In genomic region chr20:23309781-23310180, GRCh38 we compare ENCODE assay signal across 27 cellular contexts.
"Had no signal": no experiment of that assay in that cellular context is flagged by ENCODE, and none has a peak within 500 bp of the region (broad histone marks: within the 10 kb centered on the region; RNA-seq: fewer than 3 reads in every experiment).

No MANE protein-coding gene starts in this region.

- H3K4me1 ChIP-seq: ascending aorta, breast epithelium, colonic mucosa had no signal

- H3K4me3 ChIP-seq: ascending aorta, breast epithelium, cardiac muscle cell, colonic mucosa had no signal

- H3K27ac ChIP-seq: ascending aorta, breast epithelium, cardiac muscle cell, colonic mucosa, epithelial cell of prostate, WERI-Rb-1 had no signal

- H3K27me3 ChIP-seq: ascending aorta, breast epithelium, cardiac muscle cell, colonic mucosa had no signal

- H3K9me3 ChIP-seq: ascending aorta, colonic mucosa had no signal

- DNase-seq: activated B cell treated with CpG ODN at 0.5 μM for 24 hours; activated CD4-positive, alpha-beta T cell treated with anti-CD3 and anti-CD28 coated beads for 48 hours; activated CD4-positive, alpha-beta T cell treated with anti-CD3 and anti-CD28 coated beads, Interleukin-2, amount 50 U/mL, for 1 hour; activated CD4-positive, alpha-beta T cell treated with anti-CD3 and anti-CD28 coated beads, Interleukin-2, amount 50 U/mL, for 48 hours; activated CD8-positive, alpha-beta memory T cell treated with anti-CD3 and anti-CD28 coated beads for 24 hours; activated CD8-positive, alpha-beta T cell treated with anti-CD3 and anti-CD28 coated beads for 36 hours; activated gamma-delta T cell; activated naive CD4-positive, alpha-beta T cell; activated naive CD4-positive, alpha-beta T cell treated with anti-CD3 and anti-CD28 coated beads, Interleukin-2, amount 10 ng/mL, durations not matched to agents 7 days and 5 days; activated naive CD8-positive, alpha-beta T cell treated with anti-CD3 and anti-CD28 coated beads, Interleukin-2, amount 10 ng/mL, durations not matched to agents 7 days and 5 days; activated T-cell treated with anti-CD3 and anti-CD28 coated beads, Interleukin-2, amount 50 U/mL, for 4 hours; central memory CD4-positive, alpha-beta T cell; cerebellar nuclear complex; colonic mucosa; effector CD8-positive, alpha-beta T cell; foreskin fibroblast; head of caudate nucleus; T-helper 17 cell; T1000; WERI-Rb-1 had no signal

- H3K36me3 ChIP-seq: ascending aorta, breast epithelium, cardiac muscle cell, colonic mucosa, WERI-Rb-1 had no signal

- ATAC-seq: activated CD4-positive, CD25-positive, alpha-beta regulatory T cell treated with anti-CD3 and anti-CD28 coated beads, Interleukin-2, amount 50 U/mL, for 24 hours; activated CD8-positive, alpha-beta T cell treated with anti-CD3 and anti-CD28 coated beads for 36 hours; activated naive CD4-positive, alpha-beta T cell treated with anti-CD3 and anti-CD28 coated beads, Interleukin-2, amount 50 U/mL, for 72 hours; activated T-cell treated with anti-CD3 and anti-CD28 coated beads, Interleukin-2, amount 50 U/mL, for 4 hours; activated T-helper 17 cell treated with anti-CD3 and anti-CD28 coated beads, Interleukin-2, amount 50 U/mL, for 72 hours; T-helper 17 cell had no signal
